ENCODE assay signal across 8 cellular contexts in the genomic region with DNA sequence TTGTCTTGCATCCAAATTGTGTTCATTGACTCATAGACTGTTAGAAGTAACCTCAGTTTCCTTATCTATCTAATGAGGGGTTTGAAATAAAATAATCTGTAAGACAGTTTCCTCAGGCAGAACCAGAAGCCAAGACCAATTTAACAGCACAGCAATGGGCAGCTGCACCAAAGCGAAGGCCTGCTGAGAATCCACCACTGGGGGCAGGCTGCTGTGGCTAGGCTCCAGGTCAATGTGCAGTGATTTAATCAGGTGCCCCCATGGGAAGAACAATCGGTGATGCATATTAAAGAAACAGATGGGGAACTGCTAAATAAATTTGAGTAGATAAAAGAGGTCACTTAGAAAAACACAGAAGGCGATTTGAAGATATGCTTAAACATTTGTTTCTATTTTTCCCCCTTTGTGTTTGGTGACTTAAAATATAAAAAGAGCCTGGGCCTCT. TPM values are rescaled to one million over a fixed set of nuclear protein-coding genes. Genes with fewer than 3 reads are reported as not detected.
A peak's percentile ranks its signal among the peaks of the same experiment; 100 is the strongest.
DNase-seq lines count a peak whose midpoint lies in the region; ATAC-seq and TF ChIP-seq lines count a peak whose summit lies in the region.

No MANE protein-coding gene starts in this region.

- no peak overlapping the region for H3K4me3 Mint-ChIP-seq in endodermal cell
- no peak overlapping the region for H3K4me3 Mint-ChIP-seq in osteocyte (ENCODE audit: unreplicated experiment)
- H3K4me3 Mint-ChIP-seq in naive thymus-derived CD8-positive, alpha-beta T cell, result no peak overlapping the region

- H3K27me3 Mint-ChIP-seq in endodermal cell (ENCODE audit: insufficient read depth), result no peaks in the 10 kb centered on the region
- H3K27me3 Mint-ChIP-seq in osteocyte (ENCODE audit: unreplicated experiment), result no peaks in the 10 kb centered on the region
- no peaks in the 10 kb centered on the region for H3K27me3 Mint-ChIP-seq in naive thymus-derived CD8-positive, alpha-beta T cell

- no peaks in the 10 kb centered on the region for H3K4me1 Mint-ChIP-seq in endodermal cell
- H3K4me1 Mint-ChIP-seq in osteocyte (ENCODE audit: unreplicated experiment), result peaks cover 24% of the 10 kb centered on the region
- H3K4me1 Mint-ChIP-seq in naive thymus-derived CD8-positive, alpha-beta T cell, result peaks cover 0 to 4% (median 1%) of the 10 kb centered on the region in 4 donors

- H3K36me3 ChIP-seq in endodermal cell (ENCODE audit: control insufficient read depth, insufficient read depth, low read length), result no peaks in the 10 kb centered on the region

- DNase-seq in GM12864 (ENCODE audit: low read depth) (no peak), NCI-H2171 (lab: John Stamatoyannopoulos, UW) (peak; percentile 88), endodermal cell (peak; percentile 82), osteocyte (ENCODE audit: extremely low spot score, unreplicated experiment) (no peak), T-helper 9 cell (no peak)
- DNase-seq in naive thymus-derived CD8-positive, alpha-beta T cell, result no peak

- 63 to 70% methylated on average over 2 to 3 of the region's 3 CpGs for WGBS in endodermal cell (ENCODE audit: insufficient coverage in 1 of 2, insufficient read length in 1 of 2), 2 experiments

- no peaks in the 10 kb centered on the region for H3K27me3 ChIP-seq in endodermal cell (ENCODE audit: control insufficient read depth, insufficient read depth, low read length, poor library complexity, severe bottlenecking)

- H3K27ac Mint-ChIP-seq in endodermal cell (no peak overlapping the region), osteocyte (ENCODE audit: unreplicated experiment) (no peak overlapping the region)
- no peak overlapping the region for H3K27ac Mint-ChIP-seq in naive thymus-derived CD8-positive, alpha-beta T cell

- H3K36me3 Mint-ChIP-seq in endodermal cell (ENCODE audit: low read depth) (no peaks in the 10 kb centered on the region), osteocyte (ENCODE audit: unreplicated experiment) (peaks cover 6% of the 10 kb centered on the region)
- peaks cover 0 to 52% (median 41%) of the 10 kb centered on the region in 3 donors for H3K36me3 Mint-ChIP-seq in naive thymus-derived CD8-positive, alpha-beta T cell

- no peaks in the 10 kb centered on the region for H3K4me1 ChIP-seq in endodermal cell (ENCODE audit: control insufficient read depth, insufficient read depth, low read length)

- H3K9me3 Mint-ChIP-seq in endodermal cell, result no peaks in the 10 kb centered on the region
- no peaks in the 10 kb centered on the region for H3K9me3 Mint-ChIP-seq in osteocyte (ENCODE audit: unreplicated experiment)
- no peaks in the 10 kb centered on the region for H3K9me3 Mint-ChIP-seq in naive thymus-derived CD8-positive, alpha-beta T cell

- H3K4me3 ChIP-seq in GM12864 (ENCODE audit: low read depth, low read length), result no peak overlapping the region
- no peak overlapping the region for H3K4me3 ChIP-seq in endodermal cell (ENCODE audit: low read length)

- H3K9ac ChIP-seq in endodermal cell (ENCODE audit: extremely low read depth, low read length, poor library complexity, severe bottlenecking), result no peak overlapping the region

- no peaks in the 10 kb centered on the region for H3K9me3 ChIP-seq in endodermal cell (ENCODE audit: control insufficient read depth, low read length)

- POLR2A ChIA-PET in naive thymus-derived CD8-positive, alpha-beta T cell (lab: Charles Lee), result no interaction called here

- TF ChIP-seq CTCF in GM12864 (IDR thresholded peaks at IDR 0.05; ENCODE audit: low read depth, low read length, missing control alignments) (peak; percentile 70), endodermal cell (conservative IDR thresholded peaks at IDR 0.05) (peak; percentile 87), osteocyte (IDR thresholded peaks at IDR 0.05) (peak; percentile 56)

- no peak for ATAC-seq in HG02870 (IDR thresholded peaks at IDR 0.05; ENCODE audit: unreplicated experiment)
- ATAC-seq in HG02798 (IDR thresholded peaks at IDR 0.05; ENCODE audit: poor library complexity, unreplicated experiment), result no peak
- no peak for ATAC-seq in naive thymus-derived CD8-positive, alpha-beta T cell

- H3K27ac ChIP-seq in endodermal cell (ENCODE audit: low read depth, low read length), result no peak overlapping the region

RNA-seq across cellular contexts. Expression of a gene that starts 28.0 kb away (rescaled TPM):
- total RNA-seq in endodermal cell (10 to 100 TPM; 39.6 to 44.4 TPM), osteocyte (75.4 and 84.3 TPM in 2 replicates)
- polyA plus RNA-seq in endodermal cell (2013, experiment 1 of 2), result 20.6 TPM
- polyA plus RNA-seq in endodermal cell (2013, experiment 2 of 2), result 21.4 TPM
- total RNA-seq in naive thymus-derived CD8-positive, alpha-beta T cell, result 10 to 100 TPM; 52.5 to 56.7 TPM
- 10 to 100 TPM; 27.6 to 32.6 (median 28.0) TPM for polyA plus RNA-seq in naive thymus-derived CD8-positive, alpha-beta T cell

RNA-seq across cellular contexts. Expression of a gene that starts 50.0 kb away (rescaled TPM):
- total RNA-seq in endodermal cell, result 1 to 10 TPM; 2.1 to 2.5 TPM
- polyA plus RNA-seq in endodermal cell (2013, experiment 1 of 2), result 2.8 TPM
- 2.8 TPM for polyA plus RNA-seq in endodermal cell (2013, experiment 2 of 2)
- 4.3 and 6.3 TPM in 2 replicates for total RNA-seq in osteocyte
- 10 to 100 TPM; 19.9 to 21.0 TPM for total RNA-seq in naive thymus-derived CD8-positive, alpha-beta T cell
- polyA plus RNA-seq in naive thymus-derived CD8-positive, alpha-beta T cell, result 1 to 10 TPM; 2.9 to 4.4 (median 3.5) TPM

Comparison
In these comparisons a context has a peak if more than half of its experiments do, and no peak if none do; other contexts are left out.
1. DNase-seq: peak in NCI-H2171 (single experiment) and endodermal cell (single experiment); none in GM12864 (single experiment), osteocyte (single experiment), naive thymus-derived CD8-positive, alpha-beta T cell (0 of 10) and T-helper 9 cell (single experiment).
2. Peak in every context shown above with its lines, with median percentiles within 50 percentile points of each other: CTCF ChIP-seq.